Comparison of ENCODE assay signal across 15 cellular contexts in the genomic region with DNA sequence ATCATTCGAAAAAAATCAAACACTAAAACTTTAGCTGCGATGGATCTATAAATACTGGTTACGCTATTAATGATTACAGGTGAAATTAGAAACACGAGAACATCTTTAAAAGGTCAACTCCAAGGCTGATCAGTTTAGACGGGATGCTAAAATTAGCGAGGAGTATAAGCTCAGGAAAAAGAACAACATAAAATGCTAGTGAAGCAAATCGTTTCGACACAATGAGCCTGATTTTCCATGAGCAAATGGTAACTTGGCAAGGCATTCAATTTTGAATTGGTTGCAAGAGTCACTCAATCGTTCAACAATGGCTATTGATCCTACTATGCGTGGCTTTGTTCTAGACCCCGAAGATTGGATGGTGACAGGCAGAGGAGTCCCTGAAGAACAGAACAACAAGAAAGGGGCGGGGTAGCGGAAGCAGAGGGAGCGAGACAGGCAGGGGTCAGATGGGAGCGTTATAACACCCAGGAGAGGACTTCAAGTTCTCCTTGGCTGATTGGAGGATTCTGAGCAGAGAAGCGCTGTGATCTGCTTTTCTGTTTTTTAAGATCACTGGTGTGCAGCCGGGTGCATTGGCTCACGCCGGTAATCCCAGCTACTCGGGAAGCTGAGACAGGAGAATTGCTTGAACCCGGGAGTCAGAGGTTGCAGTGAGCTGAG.
DNase-seq lines count a peak whose midpoint lies in the region; ATAC-seq and TF ChIP-seq lines count a peak whose summit lies in the region.
"Had no signal": no experiment of that assay in that cellular context is flagged by ENCODE, and none has a peak within 500 bp of the region (broad histone marks: within the 10 kb centered on the region; RNA-seq: fewer than 3 reads in every experiment).

No MANE protein-coding gene starts in this region.

- H2AK5ac ChIP-seq in H9 (ENCODE audit: insufficient read length, low read length) = no peak overlapping the region

- H3K4me3 ChIP-seq in BLaER1 = peak overlapping the region; percentile 42; the same call in 1 of the 2 replicates
- no peak overlapping the region for H3K4me3 ChIP-seq in OCI-LY7 (ENCODE audit: low read depth, low read length, poor library complexity, severe bottlenecking)
- H3K4me3 ChIP-seq: coronary artery had no signal

- H2BK15ac ChIP-seq in H9 (ENCODE audit: low read depth, low read length) = no peak overlapping the region

- no peak overlapping the region for H2BK120ac ChIP-seq in H9 (ENCODE audit: low read depth, low read length, poor library complexity, severe bottlenecking)

- H2AFZ ChIP-seq in H9 (ENCODE audit: low read length) (no peak overlapping the region), OCI-LY7 (ENCODE audit: low read length) (no peak overlapping the region)

- H3K4me2 ChIP-seq in BLaER1 = peak overlapping the region; percentile 74
- no peak overlapping the region for H3K4me2 ChIP-seq in H9 (ENCODE audit: insufficient read depth, insufficient read length, low read length)
- no peak overlapping the region for H3K4me2 ChIP-seq in OCI-LY7 (ENCODE audit: low read length)

- H4K20me1 ChIP-seq in BLaER1 (no peaks in the 10 kb centered on the region), H9 (ENCODE audit: control insufficient read depth, insufficient read depth, insufficient read length) (no peaks in the 10 kb centered on the region), OCI-LY7 (ENCODE audit: insufficient read depth, low read length) (no peaks in the 10 kb centered on the region)

- H3K23ac ChIP-seq in H9 (ENCODE audit: insufficient read length, low read depth, low read length) = no peak overlapping the region

- H3K23me2 ChIP-seq in H9 (ENCODE audit: insufficient read length, low read depth, low read length, poor library complexity, severe bottlenecking) = no peaks in the 10 kb centered on the region

- H3K4me3 Mint-ChIP-seq in H9 = no peak overlapping the region

- no peak overlapping the region for H3K4ac ChIP-seq in H9 (ENCODE audit: low read depth, low read length)

- no peak overlapping the region for H4K5ac ChIP-seq in H9 (ENCODE audit: insufficient read length, low read depth, low read length)

- CTCF ChIA-PET in OCI-LY7 (lab: Charles Lee; ENCODE audit: unreplicated experiment) = no interaction called here

- H2BK5ac ChIP-seq in H9 (ENCODE audit: insufficient read length, low read length) = no peak overlapping the region

- peaks cover 9 to 10% of the 10 kb centered on the region in 2 experiments; a peak in 4 of 5 replicates for H3K9me3 Mint-ChIP-seq in H9

- H2BK20ac ChIP-seq in H9 (ENCODE audit: low read depth, low read length, poor library complexity, severe bottlenecking) = no peak overlapping the region

- no peak overlapping the region for H3K56ac ChIP-seq in H9 (ENCODE audit: insufficient read length, low read depth, low read length)

- H3K27ac ChIP-seq in BLaER1 (peak overlapping the region; percentile 39; the same call in 1 of the 2 replicates), H9 (ENCODE audit: insufficient read length, low read depth, low read length) (no peak overlapping the region), OCI-LY7 (ENCODE audit: low read depth, low read length, poor library complexity, severe bottlenecking) (no peak overlapping the region)
- H3K27ac ChIP-seq: coronary artery, HL-60 had no signal

- H3K9ac ChIP-seq in BLaER1 (no peak overlapping the region), H9 (ENCODE audit: extremely low read depth, insufficient read length, low read length) (no peak overlapping the region)

- no peak overlapping the region for H4K8ac ChIP-seq in H9 (replicated peaks; ENCODE audit: insufficient read length, low read depth, low read length)

- no peak overlapping the region for H2BK12ac ChIP-seq in H9 (ENCODE audit: insufficient read length, low read depth, low read length)

- H3K4me1 Mint-ChIP-seq in H9 = peaks cover 30% of the 10 kb centered on the region in 2 experiments

- no peaks in the 10 kb centered on the region; the same call in 1 of the 2 replicates for H3K27me3 Mint-ChIP-seq in H9 (ENCODE audit: low read depth)

- no peak for TF ChIP-seq CTCF in H9 (conservative IDR thresholded peaks at IDR 0.05)
- no peak for TF ChIP-seq CTCF in OCI-LY7 (conservative IDR thresholded peaks at IDR 0.05; ENCODE audit: low read length)

- H3K9me3 ChIP-seq in BLaER1 (no peaks in the 10 kb centered on the region; the same call in 1 of the 2 replicates), H9 (ENCODE audit: control insufficient read depth, low read depth, low read length) (no peaks in the 10 kb centered on the region), OCI-LY7 (ENCODE audit: low read length) (peaks cover 10% of the 10 kb centered on the region; the same call in 1 of the 2 replicates)

- DNase-seq in H9 = peak; percentile 67
- DNase-seq in ecto neural progenitor cell (ENCODE audit: low spot score) = peak; percentile 56
- peak; percentile 5 for DNase-seq in medulla oblongata (ENCODE audit: extremely low spot score)
- DNase-seq in OCI-LY7 (ENCODE audit: low spot score) = no peak
- DNase-seq in GOT3 (lab: John Stamatoyannopoulos, UW) = no peak
- DNase-seq in NCI-H1105 treated with DMSO at 0.1 percent for 48 hours (lab: John Stamatoyannopoulos, UW) = no peak
- DNase-seq: activated effector memory CD4-positive, alpha-beta T cell treated with anti-CD3 and anti-CD28 coated beads, Interleukin-2, amount 50 U/mL, for 16 hours; Calu3; erythroblast; Karpas-422; NCI-H146 had no signal

- POLR2A ChIA-PET in OCI-LY7 (lab: Charles Lee) = interaction anchor here (0.7 to 1.1 kb wide), 2 partner anchors 18 to 151 kb away, joined by 3 read pairs; no protein-coding TSS in a partner anchor

- intact Hi-C loops in OCI-LY7 (cut with micrococcal nuclease; ENCODE audit: unreplicated experiment) = no loop called here

- no peaks in the 10 kb centered on the region for H3K79me1 ChIP-seq in H9 (ENCODE audit: insufficient read depth, low read depth, low read length, poor library complexity, severe bottlenecking)

- H3T11ph ChIP-seq in H9 (ENCODE audit: low read length) = no peak overlapping the region

- H3K27me3 ChIP-seq in BLaER1 = no peaks in the 10 kb centered on the region
- H3K27me3 ChIP-seq in H9 (ENCODE audit: insufficient read depth, low read length) = no peaks in the 10 kb centered on the region

- no peak overlapping the region for H4K91ac ChIP-seq in H9 (ENCODE audit: insufficient read length, low read depth, low read length)

- no TSS peak for BruUV-seq in OCI-LY7 (replicated peaks; lab: Mats Ljungman, UMichigan)

- H3K36me3 ChIP-seq in BLaER1 = no peaks in the 10 kb centered on the region
- no peaks in the 10 kb centered on the region; the same call in 1 of the 2 replicates for H3K36me3 ChIP-seq in OCI-LY7 (ENCODE audit: insufficient read depth, low read length)

- no peaks in the 10 kb centered on the region for H3K9me2 ChIP-seq in OCI-LY7 (ENCODE audit: insufficient read depth, low read length)

- ATAC-seq in HG02763 (IDR thresholded peaks at IDR 0.05; ENCODE audit: unreplicated experiment) = no peak

- H3K14ac ChIP-seq in H9 (ENCODE audit: insufficient read depth, low read length) = no peak overlapping the region

- H3K79me2 ChIP-seq in H9 (ENCODE audit: insufficient read depth, low read length) (0 out of 2 replicates have a peak, but pooled peaks cover 2% of the 10 kb centered on the region), OCI-LY7 (ENCODE audit: insufficient read depth, low read depth, low read length) (no peaks in the 10 kb centered on the region)

- no peak overlapping the region for H3K18ac ChIP-seq in H9 (ENCODE audit: insufficient read length, low read depth, low read length)

- peaks cover 47% of the 10 kb centered on the region for H3K4me1 ChIP-seq in BLaER1
- peaks cover 3% of the 10 kb centered on the region for H3K4me1 ChIP-seq in H9 (ENCODE audit: insufficient read depth, low read length)
- peaks cover 10% of the 10 kb centered on the region for H3K4me1 ChIP-seq in OCI-LY7 (ENCODE audit: insufficient read depth, low read length, poor library complexity, severe bottlenecking)

- peaks cover 8 to 17% (median 14%) of the 10 kb centered on the region in 3 experiments for H3K36me3 Mint-ChIP-seq in H9 (ENCODE audit: insufficient read depth in 1 of 3, low read depth in 3 of 3)

- H3K27ac Mint-ChIP-seq in H9 = peak overlapping the region in 1 of 3 experiments; percentile 68; a peak in 3 of 7 replicates

- WGBS in H9 (ENCODE audit: extremely low coverage, insufficient read length, low lambda C conversion rate) = no CpG with 5 or more reads among the region's 21 CpGs

Comparison
In these comparisons a context has a peak if more than half of its experiments do, and no peak if none do; other contexts are left out.
1. DNase-seq: peak in H9 (single experiment), ecto neural progenitor cell (single experiment) and medulla oblongata (single experiment); none in OCI-LY7 (single experiment), GOT3 (single experiment) and NCI-H1105 treated with DMSO at 0.1 percent for 48 hours (single experiment).